In genomic region chr17:34527121-34527907, GRCh38 we compare ENCODE assay signal across 1 cellular context.
TF ChIP-seq lines count a peak whose summit lies in the region.

No MANE protein-coding gene starts in this region.

TF ChIP-seq in SK-N-SH, 30 proteins besides CTCF, POLR2A, EP300 and RAD21 (continued from another document):
- TF ChIP-seq TEAD4 (IDR thresholded peaks at IDR 0.05; ENCODE audit: borderline replicate concordance, insufficient read depth) (no peak), ELF1 (IDR thresholded peaks at IDR 0.05) (no peak), JUND (IDR thresholded peaks at IDR 0.05) (no peak)
- TF ChIP-seq, protein P1, sequence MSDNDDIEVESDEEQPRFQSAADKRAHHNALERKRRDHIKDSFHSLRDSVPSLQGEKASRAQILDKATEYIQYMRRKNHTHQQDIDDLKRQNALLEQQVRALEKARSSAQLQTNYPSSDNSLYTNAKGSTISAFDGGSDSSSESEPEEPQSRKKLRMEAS (IDR thresholded peaks at IDR 0.05; ENCODE audit: low read depth), result no peak
- TF ChIP-seq, protein P2, sequence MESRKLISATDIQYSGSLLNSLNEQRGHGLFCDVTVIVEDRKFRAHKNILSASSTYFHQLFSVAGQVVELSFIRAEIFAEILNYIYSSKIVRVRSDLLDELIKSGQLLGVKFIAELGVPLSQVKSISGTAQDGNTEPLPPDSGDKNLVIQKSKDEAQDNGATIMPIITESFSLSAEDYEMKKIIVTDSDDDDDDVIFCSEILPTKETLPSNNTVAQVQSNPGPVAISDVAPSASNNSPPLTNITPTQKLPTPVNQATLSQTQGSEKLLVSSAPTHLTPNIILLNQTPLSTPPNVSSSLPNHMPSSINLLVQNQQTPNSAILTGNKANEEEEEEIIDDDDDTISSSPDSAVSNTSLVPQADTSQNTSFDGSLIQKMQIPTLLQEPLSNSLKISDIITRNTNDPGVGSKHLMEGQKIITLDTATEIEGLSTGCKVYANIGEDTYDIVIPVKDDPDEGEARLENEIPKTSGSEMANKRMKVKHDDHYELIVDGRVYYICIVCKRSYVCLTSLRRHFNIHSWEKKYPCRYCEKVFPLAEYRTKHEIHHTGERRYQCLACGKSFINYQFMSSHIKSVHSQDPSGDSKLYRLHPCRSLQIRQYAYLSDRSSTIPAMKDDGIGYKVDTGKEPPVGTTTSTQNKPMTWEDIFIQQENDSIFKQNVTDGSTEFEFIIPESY (IDR thresholded peaks at IDR 0.05; ENCODE audit: borderline replicate concordance, low read depth), result no peak
TF ChIP-seq in SK-N-SH: peak in this region for 0.
